9 cellular contexts compared by ENCODE assay signal in the genomic region with DNA sequence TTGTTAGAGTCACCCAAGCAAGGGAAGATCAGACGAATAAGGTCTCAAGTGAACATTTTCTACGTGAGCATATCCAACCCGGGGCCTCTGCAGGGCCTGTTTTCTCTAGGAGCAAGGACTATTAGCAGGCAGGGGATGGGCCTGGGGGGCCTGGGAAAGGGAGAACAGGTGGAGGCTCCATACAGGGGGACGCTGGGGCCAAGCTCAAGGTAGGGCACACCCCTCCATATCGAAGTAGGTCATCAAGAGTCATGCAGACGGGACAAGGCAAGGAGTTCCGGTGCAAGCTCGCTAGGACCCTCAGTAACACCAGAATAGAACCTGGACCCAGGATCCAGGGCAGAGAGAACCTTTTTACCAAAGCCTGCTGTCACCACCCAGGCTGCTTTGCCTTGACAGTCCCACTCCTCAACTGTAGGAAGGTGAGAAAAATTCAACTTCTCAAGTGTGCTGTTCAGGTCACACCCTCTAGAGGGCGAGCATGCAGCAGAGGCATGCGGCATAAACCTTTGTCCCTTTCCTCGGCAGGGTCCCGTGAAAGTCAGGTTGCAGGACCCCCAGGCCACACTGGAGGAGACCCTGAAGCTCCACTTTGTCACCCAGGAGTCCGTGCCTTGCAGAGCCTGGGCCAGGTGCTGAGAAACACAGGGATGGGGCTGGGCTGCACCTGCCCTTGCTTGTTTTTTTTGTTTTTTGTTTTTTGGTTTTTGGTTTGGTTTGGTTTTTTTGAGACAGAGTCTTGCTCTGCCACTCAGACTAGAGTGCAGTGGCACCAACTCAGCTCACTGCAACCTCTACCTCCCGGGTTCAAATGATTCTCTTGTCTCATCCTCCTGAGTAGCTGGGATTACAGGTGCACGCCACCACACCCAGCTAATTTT. TPM values are rescaled to one million over a fixed set of nuclear protein-coding genes. Genes with fewer than 3 reads are reported as not detected.
A peak's percentile ranks its signal among the peaks of the same experiment; 100 is the strongest.
DNase-seq lines count a peak whose midpoint lies in the region; ATAC-seq and TF ChIP-seq lines count a peak whose summit lies in the region.
"Had no signal": no experiment of that assay in that cellular context is flagged by ENCODE, and none has a peak within 500 bp of the region (broad histone marks: within the 10 kb centered on the region; RNA-seq: fewer than 3 reads in every experiment).

No MANE protein-coding gene starts in this region.

- H3K36me3 ChIP-seq in MG63, result no peaks in the 10 kb centered on the region

- H3K27ac Mint-ChIP-seq in progenitor cell of endocrine pancreas, result no peak overlapping the region
- H3K27ac Mint-ChIP-seq: T-helper 1 cell treated with Interleukin-12 subunit alpha and Interleukin-12 subunit beta and Interleukin-4 antibody, amounts not matched to agents 30 μg/mL and 1 μg/mL, for 36 hours had no signal

- no peaks in the 10 kb centered on the region for H3K4me1 Mint-ChIP-seq in progenitor cell of endocrine pancreas (ENCODE audit: low read depth)

- H3K9me3 Mint-ChIP-seq in progenitor cell of endocrine pancreas (ENCODE audit: low read depth), result peaks cover 4% of the 10 kb centered on the region

- no peaks in the 10 kb centered on the region for H3K9me3 ChIP-seq in MG63

- peak; percentile 87 for TF ChIP-seq CTCF in epithelial cell of proximal tubule (conservative IDR thresholded peaks at IDR 0.05; ENCODE audit: low read depth, low read length)
- peak; percentile 81 for TF ChIP-seq CTCF in progenitor cell of endocrine pancreas (IDR thresholded peaks at IDR 0.05; ENCODE audit: unreplicated experiment)

- H3K4me3 Mint-ChIP-seq in progenitor cell of endocrine pancreas (ENCODE audit: low read depth), result no peak overlapping the region
- H3K4me3 Mint-ChIP-seq: T-helper 1 cell treated with Interleukin-12 subunit alpha and Interleukin-12 subunit beta and Interleukin-4 antibody, amounts not matched to agents 30 μg/mL and 1 μg/mL, for 36 hours had no signal

- peaks cover 9% of the 10 kb centered on the region; the same call in 1 of the 2 replicates for H3K27me3 ChIP-seq in MG63

- no peaks in the 10 kb centered on the region for H3K36me3 Mint-ChIP-seq in progenitor cell of endocrine pancreas (ENCODE audit: insufficient read depth)

- peaks cover 15% of the 10 kb centered on the region for H3K27me3 Mint-ChIP-seq in progenitor cell of endocrine pancreas

- H3K4me3 ChIP-seq in MG63 (no peak overlapping the region), epithelial cell of proximal tubule (ENCODE audit: low read depth, low read length) (no peak overlapping the region)

- DNase-seq in ELR (ENCODE audit: low read depth) (peak; percentile 39), MG63 (peak; percentile 11), epithelial cell of proximal tubule (ENCODE audit: low read depth) (no peak), progenitor cell of endocrine pancreas (ENCODE audit: low spot score, unreplicated experiment) (peak; percentile 47), pons (ENCODE audit: low spot score) (no peak)
- DNase-seq in activated CD4-positive, alpha-beta T cell treated with anti-CD3 and anti-CD28 coated beads, Interleukin-2, amount 50 U/mL, for 48 hours, result peak; percentile 39 to 52

- no peak for ATAC-seq in GM19463 (IDR thresholded peaks at IDR 0.05; ENCODE audit: unreplicated experiment)
- no peak for ATAC-seq in HG02938 (IDR thresholded peaks at IDR 0.05; ENCODE audit: unreplicated experiment)

RNA-seq across cellular contexts. Expression of a gene that starts 8.6 kb away (rescaled TPM):
- total RNA-seq in MG63 (2014; rRNA removed; shearing (Covaris generic); ENCODE audit: low replicate concordance), result 3.6 and 4.5 TPM in 2 replicates
- 67.3 and 68.1 TPM in 2 replicates for total RNA-seq in epithelial cell of proximal tubule
- 10.1 and 12.6 TPM in 2 replicates for total RNA-seq in progenitor cell of endocrine pancreas

RNA-seq across cellular contexts. Expression of a gene that starts 16.1 kb away (rescaled TPM):
- not detected in 2 replicates for total RNA-seq in MG63 (2014; rRNA removed; shearing (Covaris generic); ENCODE audit: low replicate concordance)
- 0.12 and 0.43 TPM in 2 replicates for total RNA-seq in epithelial cell of proximal tubule
- not detected in 2 replicates for total RNA-seq in progenitor cell of endocrine pancreas

RNA-seq across cellular contexts. Expression of a gene that starts 40.5 kb away (rescaled TPM):
- 2.0 and 2.1 TPM in 2 replicates for total RNA-seq in MG63 (2014; rRNA removed; shearing (Covaris generic); ENCODE audit: low replicate concordance)
- 15.6 and 18.5 TPM in 2 replicates for total RNA-seq in epithelial cell of proximal tubule
- total RNA-seq in progenitor cell of endocrine pancreas, result 4.2 and 7.0 TPM in 2 replicates

RNA-seq across cellular contexts. Expression of a gene that starts 47.4 kb away (rescaled TPM):
- total RNA-seq in MG63 (2014; rRNA removed; shearing (Covaris generic); ENCODE audit: low replicate concordance), result not detected in 2 replicates
- total RNA-seq in epithelial cell of proximal tubule, result 0.46 and 0.58 TPM in 2 replicates
- total RNA-seq in progenitor cell of endocrine pancreas, result 2.0 and 2.4 TPM in 2 replicates

Comparison
In these comparisons a context has a peak if more than half of its experiments do, and no peak if none do; other contexts are left out.
1. DNase-seq: peak in ELR (single experiment), MG63 (single experiment), activated CD4-positive, alpha-beta T cell treated with anti-CD3 and anti-CD28 coated beads, Interleukin-2, amount 50 U/mL, for 48 hours (2 of 2) and progenitor cell of endocrine pancreas (single experiment); none in epithelial cell of proximal tubule (single experiment) and pons (single experiment).